ENCODE assay signal across 15 cellular contexts in genomic region chr5:55456216-55456895, GRCh38.
DNase-seq lines count a peak whose midpoint lies in the region; ATAC-seq and TF ChIP-seq lines count a peak whose summit lies in the region.
"Had no signal": no experiment of that assay in that cellular context is flagged by ENCODE, and none has a peak within 500 bp of the region (broad histone marks: within the 10 kb centered on the region; RNA-seq: fewer than 3 reads in every experiment).

No MANE protein-coding gene starts in this region.

- H3K36me3 ChIP-seq in PC-9 (ENCODE audit: low read depth) = no peaks in the 10 kb centered on the region

- TF ChIP-seq CTCF in PC-9 (conservative IDR thresholded peaks at IDR 0.05) = no peak
- TF ChIP-seq CTCF in dorsolateral prefrontal cortex (IDR thresholded peaks at IDR 0.05 in 54 of 56, conservative IDR thresholded peaks at IDR 0.05 in 2 of 56; ENCODE audit: low read depth in 1 of 56, partially characterized antibody in 56 of 56) = no peak

- 0 out of 2 replicates have a peak, but pooled peaks cover 4% of the 10 kb centered on the region for H3F3A ChIP-seq in PC-9 (ENCODE audit: insufficient read depth, low read depth)

- H3K9me3 ChIP-seq in PC-9 (ENCODE audit: insufficient read depth, low read depth) = no peaks in the 10 kb centered on the region

- H3K9me3 Mint-ChIP-seq in activated CD4-positive, alpha-beta T cell treated with anti-CD3 and anti-CD28 coated beads for 36 hours (ENCODE audit: low read depth) = no peaks in the 10 kb centered on the region
- H3K9me3 Mint-ChIP-seq in stimulated activated effector memory CD8-positive, alpha-beta T cell treated with anti-CD3 and anti-CD28 coated beads, Interleukin-12 subunit alpha, Interleukin-12 subunit beta, amount 100 ng/mL, for 72 hours = no peaks in the 10 kb centered on the region
- H3K9me3 Mint-ChIP-seq: neural crest cell had no signal

- POLR2A ChIA-PET in activated CD4-positive, alpha-beta T cell treated with anti-CD3 and anti-CD28 coated beads for 36 hours (lab: Charles Lee) = interaction anchor here (0.7 kb wide), 1 partner anchor 220 kb away, joined by 7 read pairs; no protein-coding TSS in a partner anchor
- POLR2A ChIA-PET in PC-9 (lab: Charles Lee; ENCODE audit: unreplicated experiment) = no interaction called here

- H3K9me2 ChIP-seq in PC-9 (ENCODE audit: insufficient read depth) = no peaks in the 10 kb centered on the region; the same call in 1 of the 2 replicates

- no peaks in the 10 kb centered on the region for H4K20me1 ChIP-seq in PC-9 (ENCODE audit: insufficient read depth)

- no peak overlapping the region for H2AFZ ChIP-seq in PC-9

- H3K4me1 Mint-ChIP-seq in activated CD4-positive, alpha-beta T cell treated with anti-CD3 and anti-CD28 coated beads for 36 hours = peaks cover 8% of the 10 kb centered on the region
- peaks cover 6% of the 10 kb centered on the region for H3K4me1 Mint-ChIP-seq in stimulated activated effector memory CD8-positive, alpha-beta T cell treated with anti-CD3 and anti-CD28 coated beads, Interleukin-12 subunit alpha, Interleukin-12 subunit beta, amount 100 ng/mL, for 72 hours

- no peaks in the 10 kb centered on the region for H3K27me3 Mint-ChIP-seq in activated CD4-positive, alpha-beta T cell treated with anti-CD3 and anti-CD28 coated beads for 36 hours
- H3K27me3 Mint-ChIP-seq: memory B cell had no signal

- H3K27ac ChIP-seq in PC-9 = 0 out of 2 replicates have a peak overlapping the region, but pooled peaks have one; percentile 12
- H3K27ac ChIP-seq in dorsolateral prefrontal cortex = peak overlapping the region in 32 of 59 donors; percentile 6 to 66 (median 38)
- H3K27ac ChIP-seq: 22Rv1, epithelial cell of prostate had no signal

- peak; percentile 74 for ATAC-seq in activated CD4-positive, alpha-beta T cell treated with anti-CD3 and anti-CD28 coated beads for 36 hours
- peak; percentile 66 for ATAC-seq in stimulated activated effector memory CD8-positive, alpha-beta T cell treated with anti-CD3 and anti-CD28 coated beads, Interleukin-12 subunit alpha, Interleukin-12 subunit beta, amount 100 ng/mL, for 72 hours

- no peaks in the 10 kb centered on the region for H3K27me3 ChIP-seq in PC-9 (ENCODE audit: insufficient read depth, low read depth)
- no peaks in the 10 kb centered on the region for H3K27me3 ChIP-seq in dorsolateral prefrontal cortex

- H3K4me2 ChIP-seq in PC-9 = no peak overlapping the region

- no peaks in the 10 kb centered on the region for H3K79me2 ChIP-seq in PC-9 (ENCODE audit: low read depth)

- peaks cover 10% of the 10 kb centered on the region for H3K4me1 ChIP-seq in PC-9 (replicated peaks; ENCODE audit: insufficient read depth)

- no peak overlapping the region for H3K27ac Mint-ChIP-seq in activated CD4-positive, alpha-beta T cell treated with anti-CD3 and anti-CD28 coated beads for 36 hours
- H3K27ac Mint-ChIP-seq in stimulated activated effector memory CD8-positive, alpha-beta T cell treated with anti-CD3 and anti-CD28 coated beads, Interleukin-12 subunit alpha, Interleukin-12 subunit beta, amount 100 ng/mL, for 72 hours = no peak overlapping the region
- H3K27ac Mint-ChIP-seq: memory B cell had no signal

- CTCF ChIA-PET in activated CD4-positive, alpha-beta T cell treated with anti-CD3 and anti-CD28 coated beads for 36 hours (lab: Charles Lee) = interaction anchor here (0.7 to 1.5 kb wide), 6 partner anchors 12 to 216 kb away, joined by 3 read pairs; no protein-coding TSS in a partner anchor
- CTCF ChIA-PET in PC-9 (lab: Charles Lee) = no interaction called here

- peaks cover 7% of the 10 kb centered on the region for H3K36me3 Mint-ChIP-seq in activated CD4-positive, alpha-beta T cell treated with anti-CD3 and anti-CD28 coated beads for 36 hours (ENCODE audit: low read depth)
- H3K36me3 Mint-ChIP-seq in stimulated activated effector memory CD8-positive, alpha-beta T cell treated with anti-CD3 and anti-CD28 coated beads, Interleukin-12 subunit alpha, Interleukin-12 subunit beta, amount 100 ng/mL, for 72 hours = no peaks in the 10 kb centered on the region

- intact Hi-C loops in activated CD4-positive, alpha-beta T cell treated with anti-CD3 and anti-CD28 coated beads for 36 hours (cut with DNase I, micrococcal nuclease) = loop anchor here (1.0 kb wide), 2 partner anchors 16 to 35 kb away; no protein-coding TSS in a partner anchor
- intact Hi-C loops in PC-9 (cut with micrococcal nuclease; ENCODE audit: unreplicated experiment) (no loop called here), dorsolateral prefrontal cortex (cut with DNase I) (no loop called here)

- BruUV-seq in PC-9 (replicated peaks; lab: Mats Ljungman, UMichigan) = no TSS peak

- no peak for DNase-seq in activated CD4-positive, alpha-beta T cell treated with anti-CD3 and anti-CD28 coated beads for 36 hours
- no peak for DNase-seq in activated CD4-positive, alpha-beta T cell treated with anti-CD3 and anti-CD28 coated beads for 1 hour
- DNase-seq in PC-9 (no peak), dorsolateral prefrontal cortex (no peak), glomerular visceral epithelial cell (ENCODE audit: extremely low spot score) (no peak), NCI-H1417 (lab: John Stamatoyannopoulos, UW) (no peak), kidney tubule cell (ENCODE audit: low spot score) (no peak)
- no peak for DNase-seq in stimulated activated effector memory CD8-positive, alpha-beta T cell treated with anti-CD3 and anti-CD28 coated beads, Interleukin-12 subunit alpha, Interleukin-12 subunit beta, amount 100 ng/mL, for 72 hours (ENCODE audit: low spot score in 2 of 2)
- DNase-seq: activated gamma-delta T cell treated with Interleukin-2 at 50 U/mL for 16 hours, NCI-H1048, NCI-H2171 treated with DMSO at 0.1 percent for 48 hours had no signal

- no peak overlapping the region for H3K4me3 Mint-ChIP-seq in activated CD4-positive, alpha-beta T cell treated with anti-CD3 and anti-CD28 coated beads for 36 hours
- no peak overlapping the region for H3K4me3 Mint-ChIP-seq in stimulated activated effector memory CD8-positive, alpha-beta T cell treated with anti-CD3 and anti-CD28 coated beads, Interleukin-12 subunit alpha, Interleukin-12 subunit beta, amount 100 ng/mL, for 72 hours
- H3K4me3 Mint-ChIP-seq: memory B cell, neural crest cell had no signal

- H3K4me3 ChIP-seq in PC-9 (no peak overlapping the region), dorsolateral prefrontal cortex (no peak overlapping the region)

Comparison
In these comparisons a context has a peak if more than half of its experiments do, and no peak if none do; other contexts are left out.
1. intact Hi-C loops: an anchor here in activated CD4-positive, alpha-beta T cell treated with anti-CD3 and anti-CD28 coated beads for 36 hours (1.0 kb wide); none called in PC-9 and dorsolateral prefrontal cortex.